ENCODE assay signal across 18 cellular contexts in the genomic region with DNA sequence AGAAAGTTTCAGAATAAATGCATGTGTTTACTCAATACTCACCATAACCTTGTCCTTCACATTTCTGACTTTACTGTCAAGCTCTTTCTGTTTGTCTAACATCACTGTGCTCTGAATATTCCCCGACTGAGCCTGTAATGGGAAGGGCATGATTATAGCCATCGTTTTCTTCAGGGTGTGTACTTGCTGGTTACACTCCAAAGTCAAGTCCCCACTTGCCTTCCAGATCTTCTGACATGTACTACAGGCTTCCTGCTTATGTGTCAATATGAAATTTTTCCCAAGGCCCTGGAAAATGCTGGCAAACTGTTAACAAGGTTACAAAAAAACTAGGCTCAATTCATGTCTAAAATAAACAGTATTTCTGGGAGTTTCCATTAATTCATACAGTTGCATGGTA. TPM values are rescaled to one million over a fixed set of nuclear protein-coding genes. Genes with fewer than 3 reads are reported as not detected.
DNase-seq lines count a peak whose midpoint lies in the region; ATAC-seq and TF ChIP-seq lines count a peak whose summit lies in the region.
"Had no signal": no experiment of that assay in that cellular context is flagged by ENCODE, and none has a peak within 500 bp of the region (broad histone marks: within the 10 kb centered on the region; RNA-seq: fewer than 3 reads in every experiment).

No MANE protein-coding gene starts in this region.

- no peak overlapping the region for H3K4ac ChIP-seq in mesenchymal stem cell (ENCODE audit: low read depth in 1 of 2, low read length in 2 of 2)

- H3K9me2 ChIP-seq in MM.1S (replicated peaks; ENCODE audit: insufficient read depth, low read length), result no peaks in the 10 kb centered on the region

- H2BK12ac ChIP-seq in mesenchymal stem cell (ENCODE audit: low read length in 2 of 2), result no peak overlapping the region

- peaks cover 31 to 76% (median 46%) of the 10 kb centered on the region in 4 donors for H3K4me1 Mint-ChIP-seq in CD4-positive, alpha-beta memory T cell

- no peak overlapping the region for H2BK5ac ChIP-seq in mesenchymal stem cell (ENCODE audit: low read depth, low read length, poor library complexity, severe bottlenecking)

- no peak overlapping the region for H2BK15ac ChIP-seq in mesenchymal stem cell (ENCODE audit: low read depth, poor library complexity, severe bottlenecking)

- H3K79me1 ChIP-seq in mesenchymal stem cell (replicated peaks; ENCODE audit: low read length, poor library complexity, severe bottlenecking), result peaks cover 25% of the 10 kb centered on the region

- intact Hi-C loops in CD4-positive, alpha-beta memory T cell (cut with micrococcal nuclease), result no loop called here
- intact Hi-C loops in mammary epithelial cell (cut with micrococcal nuclease), result no loop called here

- H3K14ac ChIP-seq in mesenchymal stem cell (ENCODE audit: low read length in 2 of 2), result no peak overlapping the region

- peak overlapping the region in 6 of 7 donors; percentile 36 to 84 (median 74) for H3K27ac Mint-ChIP-seq in CD4-positive, alpha-beta memory T cell

- DNase-seq in CD4-positive, alpha-beta memory T cell, result no peak
- DNase-seq in RWPE1 (ENCODE audit: low spot score), result peak; percentile 61
- peak; percentile 91 for DNase-seq in mammary epithelial cell
- DNase-seq in mesenchymal stem cell, result no peak
- DNase-seq in MM.1S, result no peak
- DNase-seq: AML-193; DMS 273 treated with DMSO at 0.1 percent for 48 hours; heart left ventricle; naive B cell; NCI-H1092 treated with DMSO at 0.1 percent for 48 hours; NCI-H2107; NCI-H524; posterior cingulate gyrus; stimulated activated CD4-positive, alpha-beta T cell treated with anti-CD3 and anti-CD28 coated beads, Interleukin-4, amount 100 ng/mL, for 1 hour had no signal

- H3K36me3 Mint-ChIP-seq in CD4-positive, alpha-beta memory T cell, result peaks cover 91 to 95% of the 10 kb centered on the region in 2 donors

- H4K91ac ChIP-seq in mesenchymal stem cell (ENCODE audit: low read length), result no peak overlapping the region

- no peaks in the 10 kb centered on the region for H3F3A ChIP-seq in MM.1S (ENCODE audit: insufficient read depth, low read length)

- H3K4me3 ChIP-seq in CD4-positive, alpha-beta memory T cell (ENCODE audit: low read length in 2 of 2), result no peak overlapping the region
- H3K4me3 ChIP-seq in mammary epithelial cell (replicated peaks in 1 of 3; ENCODE audit: insufficient read depth in 1 of 3, low read depth in 2 of 3, low read length in 3 of 3), result no peak overlapping the region
- H3K4me3 ChIP-seq in mesenchymal stem cell (ENCODE audit: insufficient read depth in 1 of 2, low read depth in 1 of 2, low read length in 2 of 2), result no peak overlapping the region
- no peak overlapping the region for H3K4me3 ChIP-seq in MM.1S (ENCODE audit: low read length)
- H3K4me3 ChIP-seq: heart left ventricle, skin epidermis had no signal

- dilution Hi-C loops in mammary epithelial cell (cut with HindIII; ENCODE audit: low sequenced_read_pairs), result no loop called here

- H3K79me2 ChIP-seq in mammary epithelial cell (ENCODE audit: insufficient read depth, low read length) (no peaks in the 10 kb centered on the region), MM.1S (ENCODE audit: low read length) (no peaks in the 10 kb centered on the region)

- H3K4me1 ChIP-seq in CD4-positive, alpha-beta memory T cell (ENCODE audit: insufficient read depth, low read length), result peaks cover 45% of the 10 kb centered on the region
- H3K4me1 ChIP-seq in mammary epithelial cell (ENCODE audit: insufficient read depth, low read length) (peaks cover 16% of the 10 kb centered on the region), mesenchymal stem cell (ENCODE audit: control insufficient read depth, insufficient read depth, low read depth, low read length) (no peaks in the 10 kb centered on the region), MM.1S (ENCODE audit: low read length) (no peaks in the 10 kb centered on the region)

- H3K4me2 ChIP-seq in mammary epithelial cell (ENCODE audit: insufficient read depth, low read depth, low read length), result peak overlapping the region; percentile 45
- H3K4me2 ChIP-seq in mesenchymal stem cell (ENCODE audit: low read length, poor library complexity, severe bottlenecking), result no peak overlapping the region
- H3K4me2 ChIP-seq in MM.1S (ENCODE audit: low read depth, low read length), result no peak overlapping the region
- H3K4me2 ChIP-seq: KMS-11 had no signal

- H3K4me3 Mint-ChIP-seq in CD4-positive, alpha-beta memory T cell, result no peak overlapping the region
- H3K4me3 Mint-ChIP-seq: naive B cell had no signal

- no peak overlapping the region for H2BK120ac ChIP-seq in mesenchymal stem cell (ENCODE audit: low read depth, low read length)

- no peak overlapping the region for H3K23ac ChIP-seq in mesenchymal stem cell (ENCODE audit: low read length in 2 of 2)

- H4K20me1 ChIP-seq in mammary epithelial cell (ENCODE audit: insufficient read depth, low read length), result no peaks in the 10 kb centered on the region
- H4K20me1 ChIP-seq in MM.1S (ENCODE audit: insufficient read depth, low read length), result no peaks in the 10 kb centered on the region

- in situ Hi-C loops in mammary epithelial cell (cut with MboI; ENCODE audit: low sequenced_read_pairs in 2 of 2), result no loop called here

- POLR2A ChIA-PET in CD4-positive, alpha-beta memory T cell (lab: Charles Lee; ENCODE audit: partially characterized antibody), result no interaction called here
- POLR2A ChIA-PET in RWPE1 (lab: Yijun Ruan, JAX; ENCODE audit: low non-redundant PET), result no interaction called here

- H3K9ac ChIP-seq in mammary epithelial cell (ENCODE audit: insufficient read depth, low read length) (no peak overlapping the region), mesenchymal stem cell (ENCODE audit: low read length) (peak overlapping the region; percentile 39), MM.1S (ENCODE audit: low read length) (no peak overlapping the region)
- H3K9ac ChIP-seq: KMS-11 had no signal

- no peak overlapping the region for H2AFZ ChIP-seq in mammary epithelial cell (ENCODE audit: low read depth, low read length)
- H2AFZ ChIP-seq in mesenchymal stem cell (ENCODE audit: low read depth, low read length), result no peak overlapping the region
- H2AFZ ChIP-seq in MM.1S (ENCODE audit: low read length), result no peak overlapping the region

- no peaks in the 10 kb centered on the region for H3K9me3 ChIP-seq in CD4-positive, alpha-beta memory T cell (ENCODE audit: control insufficient read depth in 1 of 2, low read length in 2 of 2)
- H3K9me3 ChIP-seq in mammary epithelial cell (replicated peaks; ENCODE audit: insufficient read depth, low read length) (no peaks in the 10 kb centered on the region), mesenchymal stem cell (ENCODE audit: control insufficient read depth, low read length) (no peaks in the 10 kb centered on the region), MM.1S (replicated peaks; ENCODE audit: insufficient read depth, low read length) (no peaks in the 10 kb centered on the region)
- H3K9me3 ChIP-seq: heart left ventricle had no signal

- H3K27me3 ChIP-seq in CD4-positive, alpha-beta memory T cell (ENCODE audit: insufficient read depth, low read length), result no peaks in the 10 kb centered on the region
- H3K27me3 ChIP-seq in mammary epithelial cell (ENCODE audit: insufficient read depth, low read length), result no peaks in the 10 kb centered on the region
- H3K27me3 ChIP-seq in mesenchymal stem cell (ENCODE audit: control insufficient read depth in 1 of 2, insufficient read depth in 1 of 2, low read length in 2 of 2), result no peaks in the 10 kb centered on the region
- H3K27me3 ChIP-seq in MM.1S (replicated peaks; ENCODE audit: insufficient read depth, low read length), result no peaks in the 10 kb centered on the region
- H3K27me3 ChIP-seq: heart left ventricle had no signal

- H4K8ac ChIP-seq in mesenchymal stem cell (ENCODE audit: low read length), result no peak overlapping the region

- ATAC-seq in GM18909 (IDR thresholded peaks at IDR 0.05; ENCODE audit: poor library complexity, unreplicated experiment) (no peak), HG03045 (IDR thresholded peaks at IDR 0.05; ENCODE audit: unreplicated experiment) (no peak)

- CTCF ChIA-PET in CD4-positive, alpha-beta memory T cell (lab: Charles Lee; ENCODE audit: partially characterized antibody), result interaction anchor here (0.8 to 1.4 kb wide), 2 partner anchors 11 to 22 kb away, joined by 3 to 7 read pairs; no protein-coding TSS in a partner anchor
- CTCF ChIA-PET in RWPE1 (lab: Yijun Ruan, JAX) (interaction anchor here (0.5 kb wide), 1 partner anchor 128 kb away, joined by 3 read pairs; no protein-coding TSS in a partner anchor), mammary epithelial cell (lab: Charles Lee; ENCODE audit: low non-redundant PET) (no interaction called here)

- WGBS in mammary epithelial cell (ENCODE audit: low coverage, missing lambda C conversion rate), result 7% methylated on average over 2 of the region's 2 CpGs
- WGBS in mesenchymal stem cell, result 86% methylated on average over 2 of the region's 2 CpGs

- no peak overlapping the region for H3K18ac ChIP-seq in mesenchymal stem cell (ENCODE audit: low read depth in 1 of 2, low read length in 2 of 2)

- H3K9me3 Mint-ChIP-seq in CD4-positive, alpha-beta memory T cell, result peaks cover 0 to 8% (median 1%) of the 10 kb centered on the region in 8 donors

- peaks cover 98% of the 10 kb centered on the region for H3K36me3 ChIP-seq in CD4-positive, alpha-beta memory T cell (ENCODE audit: insufficient read depth, low read length)
- H3K36me3 ChIP-seq in mammary epithelial cell (ENCODE audit: insufficient read depth, low read length), result peaks cover 56% of the 10 kb centered on the region
- peaks cover 42 to 100% of the 10 kb centered on the region in 2 experiments for H3K36me3 ChIP-seq in mesenchymal stem cell (ENCODE audit: control insufficient read depth in 1 of 2, insufficient read depth in 2 of 2, low read depth in 1 of 2, low read length in 2 of 2)
- H3K36me3 ChIP-seq in MM.1S (replicated peaks; ENCODE audit: insufficient read depth, low read length), result peaks cover 2% of the 10 kb centered on the region; the same call in 1 of the 2 replicates

- H2AK5ac ChIP-seq in mesenchymal stem cell (ENCODE audit: low read length, severe bottlenecking), result no peak overlapping the region

- H3K27ac ChIP-seq in CD4-positive, alpha-beta memory T cell (ENCODE audit: low read depth, low read length), result peak overlapping the region; percentile 3
- H3K27ac ChIP-seq in RWPE1 (no peak overlapping the region), mammary epithelial cell (ENCODE audit: insufficient read depth, low read depth, low read length) (peak overlapping the region; percentile 60), mesenchymal stem cell (ENCODE audit: low read length, poor library complexity, severe bottlenecking) (no peak overlapping the region), MM.1S (ENCODE audit: low read length) (no peak overlapping the region)
- H3K27ac ChIP-seq: KMS-11 had no signal

- BruUV-seq in mammary epithelial cell (replicated peaks; lab: Mats Ljungman, UMichigan), result no TSS peak

- H3K27me3 Mint-ChIP-seq in CD4-positive, alpha-beta memory T cell, result no peaks in the 10 kb centered on the region
- H3K27me3 Mint-ChIP-seq: naive B cell had no signal

- TF ChIP-seq CTCF in RWPE1 (conservative IDR thresholded peaks at IDR 0.05; ENCODE audit: low read depth), result no peak
- no peak for TF ChIP-seq CTCF in mammary epithelial cell (conservative IDR thresholded peaks at IDR 0.05 in 1 of 2, IDR thresholded peaks at IDR 0.05 in 1 of 2; ENCODE audit: extremely low read depth in 1 of 2, insufficient read depth in 1 of 2, low read depth in 1 of 2, low read length in 2 of 2)
- TF ChIP-seq CTCF in MM.1S (IDR thresholded peaks at IDR 0.05; ENCODE audit: low read length), result no peak

RNA-seq across cellular contexts. Expression of a gene that starts 12.9 kb away (rescaled TPM):
- 100 to 1,000 TPM; 130 TPM for total RNA-seq in CD4-positive, alpha-beta memory T cell
- 100 to 1,000 TPM; 221 to 230 TPM for polyA plus RNA-seq in CD4-positive, alpha-beta memory T cell
- 10 to 100 TPM; 56.2 to 56.5 TPM for total RNA-seq in mammary epithelial cell
- 31.9 TPM for polyA plus RNA-seq in mammary epithelial cell
- polyA minus RNA-seq in mammary epithelial cell, result 69.8 TPM
- 77.9 TPM for polyA plus RNA-seq in mesenchymal stem cell (2013, experiment 1 of 2)
- 78.1 TPM for polyA plus RNA-seq in mesenchymal stem cell (2013, experiment 2 of 2)

Comparison
In these comparisons a context has a peak if more than half of its experiments do, and no peak if none do; other contexts are left out.
1. DNase-seq: peak in RWPE1 (single experiment) and mammary epithelial cell (single experiment); none in CD4-positive, alpha-beta memory T cell (0 of 5), mesenchymal stem cell (single experiment) and MM.1S (single experiment).
2. H3K27ac ChIP-seq: peak in CD4-positive, alpha-beta memory T cell (single experiment) and mammary epithelial cell (single experiment); none in RWPE1 (single experiment), mesenchymal stem cell (single experiment) and MM.1S (single experiment).